Comparison of ENCODE assay signal across 17 cellular contexts in genomic region chr9:84230355-84231136, GRCh38.
DNase-seq lines count a peak whose midpoint lies in the region; ATAC-seq and TF ChIP-seq lines count a peak whose summit lies in the region.
"Had no signal": no experiment of that assay in that cellular context is flagged by ENCODE, and none has a peak within 500 bp of the region (broad histone marks: within the 10 kb centered on the region; RNA-seq: fewer than 3 reads in every experiment).

No MANE protein-coding gene starts in this region.

- H3K4me1 Mint-ChIP-seq in activated T-helper 1 cell treated with anti-CD3 and anti-CD28 coated beads, Interleukin-12 subunit alpha, Interleukin-12 subunit beta, Interleukin-2, Interleukin-4 antibody, amounts not matched to agents 30 ng/mL and 10 ng/mL and 1 ng/mL, durations not matched to agents 14 hours and 24 hours and 36 hours (ENCODE audit: low read depth) = no peaks in the 10 kb centered on the region
- H3K4me1 Mint-ChIP-seq: immature natural killer cell; naive thymus-derived CD4-positive, alpha-beta T cell had no signal

- TF ChIP-seq CTCF in astrocyte of the spinal cord (IDR thresholded peaks at IDR 0.05; ENCODE audit: low read depth, low read length) (no peak), thyroid gland (IDR thresholded peaks at IDR 0.05) (no peak)

- no peak overlapping the region for H3K27ac Mint-ChIP-seq in activated T-helper 1 cell treated with anti-CD3 and anti-CD28 coated beads, Interleukin-12 subunit alpha, Interleukin-12 subunit beta, Interleukin-2, Interleukin-4 antibody, amounts not matched to agents 30 ng/mL and 10 ng/mL and 1 ng/mL, durations not matched to agents 14 hours and 24 hours and 36 hours
- H3K27ac Mint-ChIP-seq: activated T-cell treated with anti-CD3 and anti-CD28 coated beads, Interleukin-2, amount 50 U/mL, for 72 hours; immature natural killer cell; naive thymus-derived CD4-positive, alpha-beta T cell had no signal

- H3K27me3 ChIP-seq in thyroid gland = no peaks in the 10 kb centered on the region

- H3K4me3 ChIP-seq in astrocyte of the spinal cord (ENCODE audit: low read depth, low read length) = no peak overlapping the region
- no peak overlapping the region for H3K4me3 ChIP-seq in thyroid gland (replicated peaks in 1 of 3)
- H3K4me3 ChIP-seq: A549 had no signal

- H3K4me3 Mint-ChIP-seq in activated T-helper 1 cell treated with anti-CD3 and anti-CD28 coated beads, Interleukin-12 subunit alpha, Interleukin-12 subunit beta, Interleukin-2, Interleukin-4 antibody, amounts not matched to agents 30 ng/mL and 10 ng/mL and 1 ng/mL, durations not matched to agents 14 hours and 24 hours and 36 hours = no peak overlapping the region
- H3K4me3 Mint-ChIP-seq: activated T-cell treated with anti-CD3 and anti-CD28 coated beads, Interleukin-2, amount 50 U/mL, for 72 hours; immature natural killer cell; naive thymus-derived CD4-positive, alpha-beta T cell had no signal

- WGBS in thyroid gland, 2 donors = 42 to 43% methylated on average over 6 of the region's 6 CpGs

- H3K4me1 ChIP-seq in thyroid gland = peaks cover 42 to 43% of the 10 kb centered on the region in 2 donors
- H3K4me1 ChIP-seq: A549 had no signal

- ATAC-seq in HG02870 (IDR thresholded peaks at IDR 0.05; ENCODE audit: unreplicated experiment) (no peak), HG03175 (IDR thresholded peaks at IDR 0.05; ENCODE audit: unreplicated experiment) (no peak)
- ATAC-seq: A549; activated CD4-positive, CD25-positive, alpha-beta regulatory T cell treated with anti-CD3 and anti-CD28 coated beads, Interleukin-2, amount 50 U/mL, for 24 hours; activated T-cell treated with anti-CD3 and anti-CD28 coated beads, Interleukin-2, amount 50 U/mL, for 72 hours; naive thymus-derived CD4-positive, alpha-beta T cell had no signal

- DNase-seq in NCI-H524 (lab: John Stamatoyannopoulos, UW) (peak; percentile 0 to 53), NCI-H524 treated with DMSO at 0.1 percent for 48 hours (lab: John Stamatoyannopoulos, UW) (no peak), astrocyte of the spinal cord (ENCODE audit: low read depth, low spot score) (peak; percentile 17), islet precursor cell (peak; percentile 64), thyroid gland (peak; percentile 14)
- no peak for DNase-seq in activated T-helper 1 cell treated with anti-CD3 and anti-CD28 coated beads, Interleukin-12 subunit alpha, Interleukin-12 subunit beta, Interleukin-2, Interleukin-4 antibody, amounts not matched to agents 30 ng/mL and 10 ng/mL and 1 ng/mL, durations not matched to agents 14 hours and 24 hours and 36 hours (ENCODE audit: low spot score)
- DNase-seq: activated T-cell treated with anti-CD3 and anti-CD28 coated beads, Interleukin-2, amount 50 U/mL, for 72 hours; immature natural killer cell; naive thymus-derived CD4-positive, alpha-beta T cell; NCI-H1694 treated with DMSO at 0.1 percent for 48 hours; NK-92 treated with Interleukin-12 subunit alpha and Interleukin-12 subunit beta, amount 100 ng/mL, for 24 hours; trophoblast cell had no signal

- H3K9me3 ChIP-seq in thyroid gland = no peaks in the 10 kb centered on the region
- H3K9me3 ChIP-seq: A549 had no signal

- no peaks in the 10 kb centered on the region for H3K36me3 Mint-ChIP-seq in activated T-helper 1 cell treated with anti-CD3 and anti-CD28 coated beads, Interleukin-12 subunit alpha, Interleukin-12 subunit beta, Interleukin-2, Interleukin-4 antibody, amounts not matched to agents 30 ng/mL and 10 ng/mL and 1 ng/mL, durations not matched to agents 14 hours and 24 hours and 36 hours (ENCODE audit: low read depth)
- H3K36me3 Mint-ChIP-seq: immature natural killer cell; naive thymus-derived CD4-positive, alpha-beta T cell had no signal

- peak overlapping the region in 2 of 3 donors; percentile 34 to 56 for H3K27ac ChIP-seq in thyroid gland
- H3K27ac ChIP-seq: A549, epithelial cell of prostate had no signal

- H3K9me3 Mint-ChIP-seq in activated T-helper 1 cell treated with anti-CD3 and anti-CD28 coated beads, Interleukin-12 subunit alpha, Interleukin-12 subunit beta, Interleukin-2, Interleukin-4 antibody, amounts not matched to agents 30 ng/mL and 10 ng/mL and 1 ng/mL, durations not matched to agents 14 hours and 24 hours and 36 hours = no peaks in the 10 kb centered on the region
- H3K9me3 Mint-ChIP-seq: activated T-cell treated with anti-CD3 and anti-CD28 coated beads, Interleukin-2, amount 50 U/mL, for 72 hours; immature natural killer cell; naive thymus-derived CD4-positive, alpha-beta T cell had no signal

- H3K27me3 Mint-ChIP-seq in activated T-helper 1 cell treated with anti-CD3 and anti-CD28 coated beads, Interleukin-12 subunit alpha, Interleukin-12 subunit beta, Interleukin-2, Interleukin-4 antibody, amounts not matched to agents 30 ng/mL and 10 ng/mL and 1 ng/mL, durations not matched to agents 14 hours and 24 hours and 36 hours (ENCODE audit: insufficient read depth) = peaks cover 2% of the 10 kb centered on the region

- peak in 1 of 2 donors; percentile 19 for TF ChIP-seq POLR2A in thyroid gland (IDR thresholded peaks at IDR 0.05)

- in situ Hi-C loops in astrocyte of the spinal cord (cut with HindIII; ENCODE audit: low sequenced_read_pairs) = no loop called here

- H3K36me3 ChIP-seq in thyroid gland = no peaks in the 10 kb centered on the region

- intact Hi-C loops in thyroid gland (cut with DNase I) = loop anchor here (5.0 kb wide), 1 partner anchor 52 kb away; no protein-coding TSS in a partner anchor
- intact Hi-C loops in activated T-helper 1 cell treated with anti-CD3 and anti-CD28 coated beads, Interleukin-12 subunit alpha, Interleukin-12 subunit beta, Interleukin-2, Interleukin-4 antibody, amounts not matched to agents 30 ng/mL and 10 ng/mL and 1 ng/mL, durations not matched to agents 14 hours and 24 hours and 36 hours (cut with micrococcal nuclease) = no loop called here

Comparison
In these comparisons a context has a peak if more than half of its experiments do, and no peak if none do; other contexts are left out.
1. DNase-seq: peak in NCI-H524 (2 of 2), astrocyte of the spinal cord (single experiment), islet precursor cell (single experiment) and thyroid gland (2 of 2); none in NCI-H524 treated with DMSO at 0.1 percent for 48 hours (single experiment) and activated T-helper 1 cell treated with anti-CD3 and anti-CD28 coated beads, Interleukin-12 subunit alpha, Interleukin-12 subunit beta, Interleukin-2, Interleukin-4 antibody, amounts not matched to agents 30 ng/mL and 10 ng/mL and 1 ng/mL, durations not matched to agents 14 hours and 24 hours and 36 hours (single experiment).